Comparison of ENCODE assay signal across 12 cellular contexts in the genomic region with DNA sequence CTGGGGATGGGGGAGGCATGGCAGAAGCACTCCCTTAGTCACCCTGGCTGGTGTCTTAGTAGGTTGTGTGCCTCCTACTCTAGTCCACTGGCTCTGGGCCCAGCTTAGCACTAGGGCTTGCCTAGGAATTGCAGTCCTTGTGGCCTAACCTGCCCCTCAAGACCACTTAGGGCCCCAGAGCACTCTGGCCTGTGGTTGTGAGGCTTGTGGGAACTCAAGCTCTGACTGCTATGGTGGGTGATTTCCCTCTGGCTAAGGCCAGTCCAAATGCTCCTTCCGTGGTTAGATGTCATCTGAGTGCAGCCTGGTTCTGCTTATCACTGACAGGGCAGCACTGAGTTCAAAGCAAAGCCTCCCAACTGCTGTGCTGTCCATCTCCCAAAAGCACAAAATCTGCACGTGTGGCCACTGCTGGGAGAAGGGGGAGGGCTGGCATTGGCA. TPM values are rescaled to one million over a fixed set of nuclear protein-coding genes. Genes with fewer than 3 reads are reported as not detected.
DNase-seq lines count a peak whose midpoint lies in the region; ATAC-seq and TF ChIP-seq lines count a peak whose summit lies in the region.
"Had no signal": no experiment of that assay in that cellular context is flagged by ENCODE, and none has a peak within 500 bp of the region (broad histone marks: within the 10 kb centered on the region; RNA-seq: fewer than 3 reads in every experiment).

No MANE protein-coding gene starts in this region.

- H3K4me3 Mint-ChIP-seq in stimulated activated naive B cell treated with anti-CD40 and anti-IgM and Interleukin-4, amounts not matched to agents 10 μg/mL and 1 μg/mL and 100 μg/mL, for 72 hours = no peak overlapping the region
- H3K4me3 Mint-ChIP-seq: HFFc6, nephron progenitor cell, T-cell had no signal

- H3K4me3 ChIP-seq in HCT116 (replicated peaks in 1 of 2; ENCODE audit: low read depth in 1 of 2, low read length in 2 of 2) (no peak overlapping the region), PC-9 (no peak overlapping the region), heart left ventricle (no peak overlapping the region), osteoblast (ENCODE audit: insufficient read depth, low read length) (no peak overlapping the region)
- H3K4me3 ChIP-seq: esophagus muscularis mucosa had no signal

- RAD21 ChIA-PET in HCT116 (lab: Charles Lee; ENCODE audit: low non-redundant PET in 1 of 2, low total read pairs in 2 of 2, uncharacterized antibody in 2 of 2, unreplicated experiment in 2 of 2) = no interaction called here

- BruUV-seq in HCT116 (replicated peaks; lab: Mats Ljungman, UMichigan) (no TSS peak), PC-9 (replicated peaks; lab: Mats Ljungman, UMichigan) (no TSS peak)

- no peak for TF ChIP-seq CTCF in HCT116 (IDR thresholded peaks at IDR 0.05 in 2 of 3, conservative IDR thresholded peaks at IDR 0.05 in 1 of 3; ENCODE audit: borderline replicate concordance in 1 of 3, insufficient read depth in 1 of 3, low read depth in 2 of 3, low read length in 2 of 3)
- TF ChIP-seq CTCF in PC-9 (conservative IDR thresholded peaks at IDR 0.05) = no peak
- no peak for TF ChIP-seq CTCF in heart left ventricle (IDR thresholded peaks at IDR 0.05)
- TF ChIP-seq CTCF in osteoblast (IDR thresholded peaks at IDR 0.05; ENCODE audit: extremely low read depth, low read depth, low read length) = no peak

- CTCF ChIA-PET in HCT116 (lab: Charles Lee) (no interaction called here), PC-9 (lab: Charles Lee) (no interaction called here)

- H4K20me1 ChIP-seq in HCT116 (ENCODE audit: insufficient read depth) = no peaks in the 10 kb centered on the region
- H4K20me1 ChIP-seq in PC-9 (ENCODE audit: insufficient read depth) = 0 out of 2 replicates have a peak, but pooled peaks cover 2% of the 10 kb centered on the region
- no peaks in the 10 kb centered on the region for H4K20me1 ChIP-seq in osteoblast (ENCODE audit: insufficient read depth, low read length)

- H3K36me3 ChIP-seq in HCT116 (ENCODE audit: control insufficient read depth in 1 of 2, insufficient read depth in 2 of 2, low read length in 2 of 2) = no peaks in the 10 kb centered on the region
- H3K36me3 ChIP-seq in PC-9 (ENCODE audit: low read depth) = no peaks in the 10 kb centered on the region
- H3K36me3 ChIP-seq in heart left ventricle = no peaks in the 10 kb centered on the region
- H3K36me3 ChIP-seq in osteoblast (ENCODE audit: insufficient read depth, low read length) = no peaks in the 10 kb centered on the region
- H3K36me3 ChIP-seq: esophagus muscularis mucosa had no signal

- no peaks in the 10 kb centered on the region for H3K36me3 Mint-ChIP-seq in stimulated activated naive B cell treated with anti-CD40 and anti-IgM and Interleukin-4, amounts not matched to agents 10 μg/mL and 1 μg/mL and 100 μg/mL, for 72 hours

- peaks cover 3% of the 10 kb centered on the region; the same call in 1 of the 2 replicates for H3F3A ChIP-seq in PC-9 (ENCODE audit: insufficient read depth, low read depth)

- WGBS in heart left ventricle, 4 donors = 11 to 29% (median 24%) methylated on average over 1 to 2 of the region's 2 CpGs

- H3K27me3 ChIP-seq in HCT116 (ENCODE audit: insufficient read depth, low read length) (no peaks in the 10 kb centered on the region), PC-9 (ENCODE audit: insufficient read depth, low read depth) (no peaks in the 10 kb centered on the region), heart left ventricle (no peaks in the 10 kb centered on the region), osteoblast (ENCODE audit: insufficient read depth, low read length) (no peaks in the 10 kb centered on the region)
- H3K27me3 ChIP-seq: esophagus muscularis mucosa had no signal

- intact Hi-C loops in HCT116 (cut with micrococcal nuclease) (no loop called here), PC-9 (cut with micrococcal nuclease; ENCODE audit: unreplicated experiment) (no loop called here), heart left ventricle (cut with DNase I) (no loop called here)

- H3K9me3 ChIP-seq in HCT116 (ENCODE audit: control insufficient read depth in 1 of 2, insufficient read depth in 1 of 2, low read depth in 1 of 2, low read length in 2 of 2) (no peaks in the 10 kb centered on the region), PC-9 (ENCODE audit: insufficient read depth, low read depth) (no peaks in the 10 kb centered on the region), heart left ventricle (peaks cover 0 to 10% (median 0%) of the 10 kb centered on the region in 12 donors), osteoblast (ENCODE audit: low read depth, low read length) (no peaks in the 10 kb centered on the region)
- H3K9me3 ChIP-seq: esophagus muscularis mucosa had no signal

- H3K79me2 ChIP-seq in HCT116 (ENCODE audit: insufficient read depth, low read length) = peaks cover 8% of the 10 kb centered on the region; the same call in 1 of the 2 replicates
- peaks cover 40% of the 10 kb centered on the region for H3K79me2 ChIP-seq in PC-9 (ENCODE audit: low read depth)
- H3K79me2 ChIP-seq in osteoblast (ENCODE audit: insufficient read depth, low read length) = no peaks in the 10 kb centered on the region

- H2AFZ ChIP-seq in HCT116 (ENCODE audit: low read depth, low read length, poor library complexity, severe bottlenecking) = no peak overlapping the region
- H2AFZ ChIP-seq in PC-9 = no peak overlapping the region
- no peak overlapping the region for H2AFZ ChIP-seq in osteoblast (ENCODE audit: low read length)

- H3K27ac ChIP-seq in HCT116 (ENCODE audit: low read depth, low read length) (no peak overlapping the region), PC-9 (peak overlapping the region; percentile 26; the same call in 1 of the 2 replicates), heart left ventricle (no peak overlapping the region), osteoblast (ENCODE audit: low read depth, low read length) (no peak overlapping the region)
- H3K27ac ChIP-seq: esophagus muscularis mucosa had no signal

- no peaks in the 10 kb centered on the region for H3K27me3 Mint-ChIP-seq in stimulated activated naive B cell treated with anti-CD40 and anti-IgM and Interleukin-4, amounts not matched to agents 10 μg/mL and 1 μg/mL and 100 μg/mL, for 72 hours

- H3K27ac Mint-ChIP-seq in stimulated activated naive B cell treated with anti-CD40 and anti-IgM and Interleukin-4, amounts not matched to agents 10 μg/mL and 1 μg/mL and 100 μg/mL, for 72 hours = no peak overlapping the region
- H3K27ac Mint-ChIP-seq: HFFc6, T-cell had no signal

- TF ChIP-seq POLR2A in HCT116 (IDR thresholded peaks at IDR 0.05; ENCODE audit: borderline replicate concordance, extremely low read depth, insufficient read depth, insufficient read length) (no peak), heart left ventricle (IDR thresholded peaks at IDR 0.05) (no peak)

- TF ChIP-seq RAD21 in HCT116 (IDR thresholded peaks at IDR 0.05; ENCODE audit: low read depth) = no peak

- POLR2A ChIA-PET in HCT116 (lab: Charles Lee) (no interaction called here), PC-9 (lab: Charles Lee; ENCODE audit: unreplicated experiment) (no interaction called here)

- ATAC-seq in HCT116 (peak; percentile 38), heart left ventricle (peak in 3 of 4 donors; percentile 34 to 85 (median 49)), GM19328 (IDR thresholded peaks at IDR 0.05; ENCODE audit: unreplicated experiment) (no peak)
- ATAC-seq in stimulated activated naive B cell treated with anti-CD40 and anti-IgM and Interleukin-4, amounts not matched to agents 10 μg/mL and 1 μg/mL and 100 μg/mL, for 72 hours (replicated peaks) = peak; percentile 71 to 78
- ATAC-seq: T-cell had no signal

- H3K4me1 Mint-ChIP-seq in stimulated activated naive B cell treated with anti-CD40 and anti-IgM and Interleukin-4, amounts not matched to agents 10 μg/mL and 1 μg/mL and 100 μg/mL, for 72 hours = peaks cover 0 to 2% of the 10 kb centered on the region in 2 donors
- H3K4me1 Mint-ChIP-seq: T-cell had no signal

- H3K9me2 ChIP-seq in HCT116 (ENCODE audit: insufficient read depth) = no peaks in the 10 kb centered on the region
- no peaks in the 10 kb centered on the region for H3K9me2 ChIP-seq in PC-9 (ENCODE audit: insufficient read depth)

- DNase-seq in HCT116 (ENCODE audit: low read depth, low spot score) (no peak), PC-9 (no peak), heart left ventricle (no peak), osteoblast (ENCODE audit: insufficient read length, low spot score, missing footprints) (no peak)
- no peak for DNase-seq in stimulated activated naive B cell treated with anti-CD40 and anti-IgM and Interleukin-4, amounts not matched to agents 10 μg/mL and 1 μg/mL and 100 μg/mL, for 72 hours
- no peak for DNase-seq in activated naive CD4-positive, alpha-beta T cell treated with anti-CD3 and anti-CD28 coated beads, Interleukin-2, amount 50 U/mL, for 16 hours
- DNase-seq: HFFc6, NCI-H1092 treated with DMSO at 0.1 percent for 48 hours, nephron progenitor cell, T-cell had no signal

- H3K4me1 ChIP-seq in HCT116 (ENCODE audit: control insufficient read depth in 1 of 2, insufficient read depth in 2 of 2, low read length in 2 of 2) (peaks cover 11 to 19% of the 10 kb centered on the region in 2 experiments), PC-9 (replicated peaks; ENCODE audit: insufficient read depth) (peaks cover 15% of the 10 kb centered on the region), heart left ventricle (peaks cover 0 to 33% (median 13%) of the 10 kb centered on the region in 12 donors), osteoblast (ENCODE audit: insufficient read depth, low read length) (no peaks in the 10 kb centered on the region)

- H3K4me2 ChIP-seq in HCT116 (ENCODE audit: low read length) (peak overlapping the region; percentile 20; the same call in 1 of the 2 replicates), PC-9 (no peak overlapping the region), osteoblast (ENCODE audit: insufficient read depth, low read length) (no peak overlapping the region)

- peaks cover 0 to under 1% of the 10 kb centered on the region in 2 donors for H3K9me3 Mint-ChIP-seq in stimulated activated naive B cell treated with anti-CD40 and anti-IgM and Interleukin-4, amounts not matched to agents 10 μg/mL and 1 μg/mL and 100 μg/mL, for 72 hours
- H3K9me3 Mint-ChIP-seq: HFFc6, T-cell had no signal

- no peak overlapping the region for H3K9ac ChIP-seq in HCT116 (ENCODE audit: low read length)

TF ChIP-seq in HCT116, 20 proteins besides CTCF, POLR2A, EP300 and RAD21 (continues in another document):
- TF ChIP-seq SIN3A (IDR thresholded peaks at IDR 0.05; ENCODE audit: low read depth) (no peak), SP1 (IDR thresholded peaks at IDR 0.05; ENCODE audit: low read depth) (no peak), CBX3 (IDR thresholded peaks at IDR 0.05; ENCODE audit: low read depth) (no peak), TCF7L2 (IDR thresholded peaks at IDR 0.05; ENCODE audit: borderline replicate concordance, extremely low read depth, insufficient read depth, insufficient read length) (no peak), ZNF274 (IDR thresholded peaks at IDR 0.05; ENCODE audit: low read depth, low read length) (no peak), POLR2AphosphoS5 (IDR thresholded peaks at IDR 0.05; ENCODE audit: low read depth, low read length) (no peak), FOSL1 (IDR thresholded peaks at IDR 0.05; ENCODE audit: low read depth) (no peak), JUND (IDR thresholded peaks at IDR 0.05) (no peak)

RNA-seq across cellular contexts. Expression of gene FGD4, which starts 20.2 kb away (rescaled TPM):
- total RNA-seq in HCT116 (2021; ENCODE audit: unreplicated experiment) (7.7 TPM), PC-9 (2021) (26.2 and 28.3 TPM in 2 replicates), heart left ventricle (10 to 100 TPM in 8 of 9 donors, 1 to 10 TPM in 1; 7.1 to 36.8 (median 28.5) TPM), osteoblast (5.6 and 11.9 TPM in 2 replicates)
- polyA plus RNA-seq in HCT116 (2012) = 1.8 and 2.6 TPM in 2 replicates
- 1 to 10 TPM; 4.5 to 5.1 TPM for polyA plus RNA-seq in heart left ventricle
